Comparison of ENCODE assay signal across 17 cellular contexts in genomic region chr10:99678921-99679320, GRCh38. TPM values are rescaled to one million over a fixed set of nuclear protein-coding genes. Genes with fewer than 3 reads are reported as not detected.
A peak's percentile ranks its signal among the peaks of the same experiment; 100 is the strongest.
DNase-seq lines count a peak whose midpoint lies in the region; ATAC-seq and TF ChIP-seq lines count a peak whose summit lies in the region.
"Had no signal": no experiment of that assay in that cellular context is flagged by ENCODE, and none has a peak within 500 bp of the region (broad histone marks: within the 10 kb centered on the region; RNA-seq: fewer than 3 reads in every experiment).

No MANE protein-coding gene starts in this region.

- H3K4me3 Mint-ChIP-seq in endodermal cell: no peak overlapping the region
- H3K4me3 Mint-ChIP-seq in stimulated activated effector memory CD8-positive, alpha-beta T cell treated with anti-CD3 and anti-CD28 coated beads, Interleukin-12 subunit alpha, Interleukin-12 subunit beta, amount 100 ng/mL, for 72 hours: no peak overlapping the region
- H3K4me3 Mint-ChIP-seq: B cell; CD4-positive, CD25-positive, alpha-beta regulatory T cell; CD8-positive, alpha-beta T cell had no signal

- H3K36me3 ChIP-seq in endodermal cell (ENCODE audit: control insufficient read depth, insufficient read depth, low read length): peaks cover 51% of the 10 kb centered on the region
- H3K36me3 ChIP-seq in psoas muscle (ENCODE audit: insufficient read depth in 1 of 2, low read depth in 1 of 2): peaks cover 5 to 13% of the 10 kb centered on the region in 2 donors
- H3K36me3 ChIP-seq: BLaER1 had no signal

- peak; percentile 32 for ATAC-seq in stimulated activated effector memory CD8-positive, alpha-beta T cell treated with anti-CD3 and anti-CD28 coated beads, Interleukin-12 subunit alpha, Interleukin-12 subunit beta, amount 100 ng/mL, for 72 hours
- no peak for ATAC-seq in psoas muscle
- ATAC-seq: CD8-positive, alpha-beta T cell had no signal

- CTCF ChIA-PET in HEK293T (lab: Yijun Ruan, JAX): interaction anchor here (0.6 kb wide), 1 partner anchor 23 kb away, joined by 3 read pairs; no protein-coding TSS in a partner anchor

- intact Hi-C loops in psoas muscle (cut with DNase I): no loop called here

- no peaks in the 10 kb centered on the region for H3K9me3 Mint-ChIP-seq in endodermal cell
- H3K9me3 Mint-ChIP-seq in stimulated activated effector memory CD8-positive, alpha-beta T cell treated with anti-CD3 and anti-CD28 coated beads, Interleukin-12 subunit alpha, Interleukin-12 subunit beta, amount 100 ng/mL, for 72 hours: no peaks in the 10 kb centered on the region
- H3K9me3 Mint-ChIP-seq: CD4-positive, CD25-positive, alpha-beta regulatory T cell; CD8-positive, alpha-beta T cell had no signal

- WGBS in endodermal cell (ENCODE audit: insufficient coverage in 1 of 2, insufficient read length in 1 of 2), 2 experiments: 88 to 92% methylated on average over 3 of the region's 3 CpGs
- 81 to 89% (median 86%) methylated on average over 3 of the region's 3 CpGs for WGBS in psoas muscle, 3 donors

- H3K4me1 ChIP-seq in endodermal cell (ENCODE audit: control insufficient read depth, insufficient read depth, low read length) (no peaks in the 10 kb centered on the region), psoas muscle (peaks cover 6% of the 10 kb centered on the region)
- H3K4me1 ChIP-seq: BLaER1 had no signal

- DNase-seq in HEK293T (ENCODE audit: extremely low spot score) (no peak), endodermal cell (no peak), NCI-H526 treated with DMSO at 0.1 percent for 48 hours (lab: John Stamatoyannopoulos, UW) (no peak), psoas muscle (no peak), NCI-H1436 treated with DMSO at 0.1 percent for 48 hours (lab: John Stamatoyannopoulos, UW) (no peak)
- no peak for DNase-seq in stimulated activated effector memory CD8-positive, alpha-beta T cell treated with anti-CD3 and anti-CD28 coated beads, Interleukin-12 subunit alpha, Interleukin-12 subunit beta, amount 100 ng/mL, for 72 hours (ENCODE audit: low spot score in 2 of 2)
- DNase-seq: Caco-2; CD4-positive, CD25-positive, alpha-beta regulatory T cell; CD8-positive, alpha-beta T cell; DMS153; DND-41; GM23248; H7; HCEC 1CT had no signal

- no peaks in the 10 kb centered on the region for H3K27me3 ChIP-seq in endodermal cell (ENCODE audit: control insufficient read depth, insufficient read depth, low read length, poor library complexity, severe bottlenecking)
- no peaks in the 10 kb centered on the region for H3K27me3 ChIP-seq in psoas muscle (ENCODE audit: insufficient read depth in 3 of 3, low read length in 2 of 3)
- H3K27me3 ChIP-seq: BLaER1 had no signal

- H3K4me3 ChIP-seq in endodermal cell (ENCODE audit: low read length) (no peak overlapping the region), psoas muscle (no peak overlapping the region)
- H3K4me3 ChIP-seq: BLaER1, GM23248 had no signal

- H3K36me3 Mint-ChIP-seq in endodermal cell (ENCODE audit: low read depth): peaks cover 37% of the 10 kb centered on the region
- peaks cover 30% of the 10 kb centered on the region for H3K36me3 Mint-ChIP-seq in stimulated activated effector memory CD8-positive, alpha-beta T cell treated with anti-CD3 and anti-CD28 coated beads, Interleukin-12 subunit alpha, Interleukin-12 subunit beta, amount 100 ng/mL, for 72 hours

- POLR2A ChIA-PET in HEK293T (lab: Yijun Ruan, JAX): interaction anchor here (1.4 to 1.8 kb wide), 2 partner anchors 20 to 57 kb away, joined by 6 to 7 read pairs; partner anchors contain the start of gene ENTPD7

- H3K27ac Mint-ChIP-seq in endodermal cell: peak overlapping the region; percentile 26
- H3K27ac Mint-ChIP-seq in stimulated activated effector memory CD8-positive, alpha-beta T cell treated with anti-CD3 and anti-CD28 coated beads, Interleukin-12 subunit alpha, Interleukin-12 subunit beta, amount 100 ng/mL, for 72 hours: no peak overlapping the region
- H3K27ac Mint-ChIP-seq: B cell; CD4-positive, CD25-positive, alpha-beta regulatory T cell; CD8-positive, alpha-beta T cell had no signal

- H3K27ac ChIP-seq in endodermal cell (ENCODE audit: low read depth, low read length) (no peak overlapping the region), psoas muscle (no peak overlapping the region)
- H3K27ac ChIP-seq: BLaER1, C4-2B, GM23248 had no signal

- H3K27me3 Mint-ChIP-seq in endodermal cell (ENCODE audit: insufficient read depth): no peaks in the 10 kb centered on the region
- H3K27me3 Mint-ChIP-seq: B cell; CD4-positive, CD25-positive, alpha-beta regulatory T cell had no signal

- H3K9ac ChIP-seq in endodermal cell (ENCODE audit: extremely low read depth, low read length, poor library complexity, severe bottlenecking): no peak overlapping the region
- H3K9ac ChIP-seq: BLaER1, GM23248 had no signal

- no peaks in the 10 kb centered on the region for H3K4me1 Mint-ChIP-seq in endodermal cell
- no peaks in the 10 kb centered on the region for H3K4me1 Mint-ChIP-seq in stimulated activated effector memory CD8-positive, alpha-beta T cell treated with anti-CD3 and anti-CD28 coated beads, Interleukin-12 subunit alpha, Interleukin-12 subunit beta, amount 100 ng/mL, for 72 hours

- no peak for TF ChIP-seq CTCF in endodermal cell (conservative IDR thresholded peaks at IDR 0.05)
- TF ChIP-seq CTCF in psoas muscle (IDR thresholded peaks at IDR 0.05): no peak

- no peaks in the 10 kb centered on the region for H3K9me3 ChIP-seq in endodermal cell (ENCODE audit: control insufficient read depth, low read length)
- no peaks in the 10 kb centered on the region for H3K9me3 ChIP-seq in psoas muscle
- H3K9me3 ChIP-seq: BLaER1, Caco-2 had no signal

TF ChIP-seq in HEK293T, 16 proteins besides CTCF, POLR2A, EP300 and RAD21:
- TF ChIP-seq TARDBP (IDR thresholded peaks at IDR 0.05) (no peak), L3MBTL2 (conservative IDR thresholded peaks at IDR 0.05) (peak; percentile 44; the same call in 1 of the 2 replicates)

RNA-seq across cellular contexts. Expression of gene ENTPD7, which starts 19.6 kb away (rescaled TPM):
- total RNA-seq in endodermal cell (10 to 100 TPM; 23.8 to 26.4 TPM), psoas muscle (1 to 10 TPM; 1.1 to 2.1 (median 1.4) TPM)
- polyA plus RNA-seq in endodermal cell (2013, experiment 1 of 2): 9.7 TPM
- polyA plus RNA-seq in endodermal cell (2013, experiment 2 of 2): 9.8 TPM
- polyA plus RNA-seq in psoas muscle: 1 to 10 TPM in 1 of 3 donors, under 1 TPM in 2; 0.35 to 3.3 (median 0.92) TPM

RNA-seq across cellular contexts. Expression of gene COX15, which starts 53.0 kb away (rescaled TPM):
- 10 to 100 TPM; 39.0 to 42.6 TPM for total RNA-seq in endodermal cell
- polyA plus RNA-seq in endodermal cell (2013, experiment 1 of 2): 38.5 TPM
- polyA plus RNA-seq in endodermal cell (2013, experiment 2 of 2): 35.2 TPM
- total RNA-seq in psoas muscle: 10 to 100 TPM; 25.9 to 59.4 (median 39.4) TPM
- polyA plus RNA-seq in psoas muscle: 10 to 100 TPM; 12.7 to 43.9 (median 12.8) TPM

RNA-seq across cellular contexts. Expression of gene CUTC, which starts 53.1 kb away (rescaled TPM):
- total RNA-seq in endodermal cell (10 to 100 TPM; 18.0 to 21.2 TPM), psoas muscle (100 to 1,000 TPM; 108 to 179 (median 133) TPM)
- polyA plus RNA-seq in endodermal cell (2013, experiment 1 of 2): 25.7 TPM
- polyA plus RNA-seq in endodermal cell (2013, experiment 2 of 2): 23.1 TPM
- 100 to 1,000 TPM in 2 of 3 donors, 10 to 100 TPM in 1; 52.8 to 167 (median 112) TPM for polyA plus RNA-seq in psoas muscle

RNA-seq across cellular contexts. Expression of gene SLC25A28, which starts 58.7 kb away (rescaled TPM):
- total RNA-seq in endodermal cell: 10 to 100 TPM; 20.4 to 30.0 TPM
- polyA plus RNA-seq in endodermal cell (2013, experiment 1 of 2): 38.9 TPM
- 37.1 TPM for polyA plus RNA-seq in endodermal cell (2013, experiment 2 of 2)
- 10 to 100 TPM; 30.6 to 64.1 (median 61.9) TPM for total RNA-seq in psoas muscle
- polyA plus RNA-seq in psoas muscle: 10 to 100 TPM; 41.3 to 69.8 (median 44.7) TPM

Comparison
In these comparisons a context has a peak if more than half of its experiments do, and no peak if none do; other contexts are left out.
1. RNA of gene ENTPD7, which starts 19.6 kb away (total RNA-seq): 23.8 to 26.4 TPM in endodermal cell; 1.1 to 2.1 TPM in psoas muscle; every median in the first group is over 4 times any median in the second.
2. RNA of gene CUTC, which starts 53.1 kb away (total RNA-seq): 108 to 179 TPM in psoas muscle; 18.0 to 21.2 TPM in endodermal cell; every median in the first group is over 4 times any median in the second.